Comparison of ENCODE assay signal across 8 cellular contexts in genomic region chr15:42495361-42496212, GRCh38. TPM values are rescaled to one million over a fixed set of nuclear protein-coding genes. Genes with fewer than 3 reads are reported as not detected.
DNase-seq lines count a peak whose midpoint lies in the region; ATAC-seq and TF ChIP-seq lines count a peak whose summit lies in the region.

SNAP23 (plus strand) TSS chr15:42495634; CDS start chr15:42511847, 16,213 bp downstream.

- ATAC-seq in HG02840 (IDR thresholded peaks at IDR 0.05; ENCODE audit: low FRiP score, unreplicated experiment) (peak; percentile 68), heart left ventricle (peak; percentile 91 to 97 (median 96))

- H3K4me3 ChIP-seq in GM12865 (ENCODE audit: low read depth, low read length) (peak within 1 kb of the TSS; percentile 63), adrenal gland (peak within 1 kb of the TSS; percentile 37 to 90 (median 64)), heart left ventricle (peak within 1 kb of the TSS; percentile 43 to 87 (median 74)), transverse colon (peak within 1 kb of the TSS; percentile 63 to 82 (median 73))

- WGBS in adrenal gland, 4 donors = 0 to 1% (median 0%) methylated on average over 22 to 43 of the region's 43 CpGs
- 0% methylated on average over 43 of the region's 43 CpGs for WGBS in heart left ventricle, 4 donors
- 0 to 1% methylated on average over 17 to 43 of the region's 43 CpGs for WGBS in transverse colon (ENCODE audit: low coverage in 1 of 2), 2 donors

- H3K9me3 ChIP-seq in adrenal gland (replicated peaks in 1 of 3) (no peaks in the 10 kb centered on the region), heart left ventricle (no peaks in the 10 kb centered on the region), transverse colon (no peaks in the 10 kb centered on the region)

- DNase-seq in GM12865 (ENCODE audit: low read depth) (peak; percentile 92), NCI-H146 treated with DMSO at 0.1 percent for 48 hours (lab: John Stamatoyannopoulos, UW; ENCODE audit: unreplicated experiment) (peak; percentile 61), T-helper 1 cell (peak; percentile 69 to 81 (median 76)), adrenal gland (peak; percentile 93 to 97 (median 96)), heart left ventricle (peak; percentile 93 to 96 (median 95)), pons (ENCODE audit: low spot score) (peak; percentile 94), transverse colon (peak; percentile 96)

- TF ChIP-seq POLR2A in adrenal gland (IDR thresholded peaks at IDR 0.05) (peak; percentile 52 to 97), heart left ventricle (IDR thresholded peaks at IDR 0.05) (peak; percentile 17 to 89), transverse colon (IDR thresholded peaks at IDR 0.05) (peak; percentile 98)

- intact Hi-C loops in adrenal gland (cut with DNase I) (loop anchor here in 1 of 2 donors (10.0 kb wide), 1 partner anchor 59 kb away; no protein-coding TSS in a partner anchor), heart left ventricle (cut with DNase I) (loop anchor here in 2 of 10 donors (5.0 to 10.0 kb wide), 2 partner anchors 52 to 221 kb away; partner anchors contain the start of genes HAUS2 (in 2 of the 2), LRRC57 (in 2 of the 2), GANC (in 1 of the 2) and TMEM87A (in 1 of the 2)), transverse colon (cut with DNase I; ENCODE audit: low total_unique reads) (no loop called here)

- H3K27me3 ChIP-seq in adrenal gland = no peaks in the 10 kb centered on the region
- no peaks in the 10 kb centered on the region for H3K27me3 ChIP-seq in heart left ventricle
- no peaks in the 10 kb centered on the region for H3K27me3 ChIP-seq in transverse colon

- H3K4me1 ChIP-seq in adrenal gland (replicated peaks in 1 of 2) (peaks cover 33 to 52% of the 10 kb centered on the region in 2 donors), heart left ventricle (peaks cover 0 to 87% (median 41%) of the 10 kb centered on the region in 12 donors), transverse colon (peaks cover 8 to 77% (median 41%) of the 10 kb centered on the region in 4 donors)

- H3K36me3 ChIP-seq in adrenal gland (replicated peaks in 1 of 2) (no peaks in the 10 kb centered on the region), heart left ventricle (no peaks in the 10 kb centered on the region), transverse colon (no peaks in the 10 kb centered on the region)

- H3K27ac ChIP-seq in adrenal gland (peak within 1 kb of the TSS; percentile 82 to 94 (median 90)), heart left ventricle (peak within 1 kb of the TSS; percentile 82 to 97 (median 93)), transverse colon (peak within 1 kb of the TSS; percentile 84 to 96 (median 93))

- in situ Hi-C loops in transverse colon (cut with MboI; ENCODE audit: low pct_ligation_motif_present in 1 of 4, low pct_unique_long_range_greater_than_20kb in 1 of 4, low sequenced_read_pairs in 3 of 4) = no loop called here

- TF ChIP-seq CTCF in GM12865 (IDR thresholded peaks at IDR 0.05; ENCODE audit: insufficient read depth, low read depth, low read length, missing control alignments) = no peak
- TF ChIP-seq CTCF in adrenal gland (IDR thresholded peaks at IDR 0.05) = no peak
- no peak for TF ChIP-seq CTCF in heart left ventricle (IDR thresholded peaks at IDR 0.05)
- no peak for TF ChIP-seq CTCF in transverse colon (IDR thresholded peaks at IDR 0.05)

- peak; percentile 45 for TF ChIP-seq EP300 in transverse colon (IDR thresholded peaks at IDR 0.05; ENCODE audit: low read depth)

RNA-seq across cellular contexts. Expression of gene SNAP23, which starts in this region (rescaled TPM):
- total RNA-seq in adrenal gland (10 to 100 TPM; 44.7 to 88.2 (median 59.3) TPM), heart left ventricle (10 to 100 TPM; 29.9 to 74.8 (median 43.3) TPM), transverse colon (100 to 1,000 TPM in 1 of 4 donors, 10 to 100 TPM in 3; 19.9 to 102 (median 70.7) TPM)
- polyA plus RNA-seq in adrenal gland (10 to 100 TPM; 54.0 to 74.2 (median 58.9) TPM), heart left ventricle (10 to 100 TPM; 28.6 to 37.6 TPM)

Comparison
In these comparisons a context has a peak if more than half of its experiments do, and no peak if none do; other contexts are left out.
1. Peak in every context shown above with its lines: DNase-seq, ATAC-seq, H3K4me3 ChIP-seq and H3K27ac ChIP-seq.